ENCODE assay signal across 32 cellular contexts in the genomic region with DNA sequence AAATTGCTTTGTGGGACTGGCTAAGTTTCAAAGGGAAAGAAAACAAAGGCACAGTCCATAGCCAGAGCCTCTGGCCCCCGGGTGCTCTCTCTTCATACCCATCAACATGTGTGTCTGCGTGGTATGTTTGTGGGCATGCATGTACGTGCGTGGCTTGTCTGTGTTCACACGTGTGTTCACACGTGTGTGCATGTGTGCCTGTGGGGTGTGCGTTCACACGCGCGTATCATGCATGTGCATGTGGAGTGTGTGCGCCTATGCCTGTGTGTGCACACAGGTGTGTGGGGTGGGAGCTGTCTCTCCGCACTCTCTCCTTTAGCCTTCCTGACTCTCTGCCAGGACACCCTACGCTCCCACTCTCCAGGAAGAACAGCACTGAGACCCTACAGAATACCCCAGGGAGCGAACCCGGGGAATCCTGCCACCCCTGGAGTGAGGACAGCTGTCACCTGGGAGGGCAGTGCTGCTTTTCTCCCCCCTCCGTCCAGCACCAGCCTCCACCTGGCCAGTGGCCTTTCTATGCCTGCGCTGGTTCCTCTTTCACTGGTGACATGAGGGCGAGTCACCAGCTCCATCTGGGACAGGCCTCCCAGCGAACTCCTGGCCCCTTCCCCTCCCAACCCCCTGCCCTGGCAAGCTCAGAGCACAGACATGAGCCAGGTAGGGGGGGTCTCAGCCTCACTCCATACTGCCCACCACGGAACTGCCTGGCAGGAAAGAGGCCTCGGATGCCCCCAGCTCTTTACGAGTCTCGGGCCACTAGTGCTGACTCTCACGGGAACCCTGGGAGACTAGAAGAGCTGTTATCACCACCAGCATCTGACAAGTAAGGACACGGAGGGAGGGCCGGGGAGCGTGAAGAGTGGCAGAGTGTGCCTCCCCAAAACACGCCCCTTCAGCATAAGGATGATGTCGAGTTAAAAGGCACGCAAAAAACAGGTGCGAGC. TPM values are rescaled to one million over a fixed set of nuclear protein-coding genes. Genes with fewer than 3 reads are reported as not detected.
DNase-seq lines count a peak whose midpoint lies in the region; ATAC-seq, FAIRE-seq and TF ChIP-seq lines count a peak whose summit lies in the region.
"Had no signal": no experiment of that assay in that cellular context is flagged by ENCODE, and none has a peak within 500 bp of the region (broad histone marks: within the 10 kb centered on the region; RNA-seq: fewer than 3 reads in every experiment).

No MANE protein-coding gene starts in this region.

- 70 to 81% (median 75%) methylated on average over 28 to 31 of the region's 31 CpGs for WGBS in spleen, 5 donors

- ATAC-seq in left ventricle myocardium superior, result no peak
- no peak for ATAC-seq in left cardiac atrium
- ATAC-seq in RWPE2 (ENCODE audit: low read depth), result no peak
- ATAC-seq: A549; gastroesophageal sphincter; GM23338; right lobe of liver; stimulated activated naive B cell treated with anti-CD40 and anti-IgM and Interleukin-4, amounts not matched to agents 10 μg/mL and 1 μg/mL and 100 μg/mL, for 72 hours had no signal

- H3K4me3 ChIP-seq in RWPE2 (ENCODE audit: severe bottlenecking) (no peak overlapping the region), kidney (ENCODE audit: low read length in 2 of 2) (no peak overlapping the region), spleen (no peak overlapping the region), colonic mucosa (no peak overlapping the region)
- H3K4me3 ChIP-seq: A549, ascending aorta, dorsolateral prefrontal cortex, gastroesophageal sphincter, GM23338, Peyer's patch, right lobe of liver, upper lobe of left lung had no signal

- H3K4me1 ChIP-seq in RWPE2 (ENCODE audit: insufficient read depth, poor library complexity, severe bottlenecking) (no peaks in the 10 kb centered on the region), kidney (ENCODE audit: control insufficient read depth in 1 of 2, insufficient read depth in 1 of 2, low read depth in 1 of 2, low read length in 2 of 2) (peaks cover 0 to 4% of the 10 kb centered on the region in 2 donors), spleen (peaks cover 0 to 63% (median 6%) of the 10 kb centered on the region in 6 donors), colonic mucosa (no peaks in the 10 kb centered on the region)
- H3K4me1 ChIP-seq: ascending aorta, gastroesophageal sphincter, Peyer's patch, right lobe of liver had no signal

- DNase-seq in left ventricle myocardium superior (peak; percentile 13), left cardiac atrium (no peak), RWPE2 (ENCODE audit: low spot score) (peak; percentile 33), kidney (peak; percentile 57), spleen (peak; percentile 62), NCI-H1417 (lab: John Stamatoyannopoulos, UW) (no peak), colonic mucosa (no peak), T-helper 9 cell (no peak)
- DNase-seq: activated CD4-positive, alpha-beta T cell treated with anti-CD3 and anti-CD28 coated beads for 4 hours; activated effector memory CD4-positive, alpha-beta T cell treated with Interleukin-2 at 50 U/mL for 16 hours; activated naive CD8-positive, alpha-beta T cell treated with anti-CD3 and anti-CD28 coated beads for 36 hours; activated T-cell treated with anti-CD3 and anti-CD28 coated beads for 4 hours; caudate nucleus; DMS53; dorsolateral prefrontal cortex; NCI-H1048; NCI-H187 treated with DMSO at 0.1 percent for 48 hours; NCI-H2171 treated with DMSO at 0.1 percent for 48 hours; NCI-H524 treated with DMSO at 0.1 percent for 48 hours; nephron progenitor cell; Peyer's patch; stimulated activated CD4-positive, alpha-beta T cell treated with anti-CD3 and anti-CD28 coated beads, Interleukin-4, amount 100 ng/mL, for 4 hours; stimulated activated naive B cell treated with anti-CD40 and anti-IgM and Interleukin-4, amounts not matched to agents 10 μg/mL and 1 μg/mL and 100 μg/mL, for 72 hours had no signal

- intact Hi-C loops in left ventricle myocardium superior (cut with micrococcal nuclease), result no loop called here
- intact Hi-C loops in left cardiac atrium (cut with DNase I), result no loop called here
- intact Hi-C loops in kidney (cut with DNase I), result no loop called here
- intact Hi-C loops in spleen (cut with DNase I; ENCODE audit: low total_unique reads), result no loop called here
- intact Hi-C loops in colonic mucosa (cut with DNase I), result no loop called here

- H3K27ac ChIP-seq in RWPE2 (ENCODE audit: poor library complexity, severe bottlenecking) (no peak overlapping the region), kidney (ENCODE audit: low read depth in 2 of 2, low read length in 2 of 2) (no peak overlapping the region), spleen (peak overlapping the region in 3 of 8 donors; percentile 3 to 76 (median 5)), colonic mucosa (no peak overlapping the region)
- H3K27ac ChIP-seq: ascending aorta, dorsolateral prefrontal cortex, gastroesophageal sphincter, Peyer's patch, right lobe of liver, upper lobe of left lung had no signal

- FAIRE-seq in kidney (lab: Jason Lieb, UNC), result no peak
- FAIRE-seq: A549, G401.6 had no signal

- H3K9ac ChIP-seq in kidney (ENCODE audit: low read length in 2 of 2) (no peak overlapping the region), colonic mucosa (ENCODE audit: low read depth in 2 of 2, low read length in 2 of 2) (no peak overlapping the region)

- H3K36me3 ChIP-seq in RWPE2 (ENCODE audit: low read depth) (no peaks in the 10 kb centered on the region), kidney (ENCODE audit: control insufficient read depth in 1 of 2, insufficient read depth in 2 of 2, low read length in 2 of 2) (no peaks in the 10 kb centered on the region), spleen (peaks cover 0 to 7% (median 0%) of the 10 kb centered on the region in 6 donors), colonic mucosa (no peaks in the 10 kb centered on the region)
- H3K36me3 ChIP-seq: ascending aorta, gastroesophageal sphincter, Peyer's patch, right lobe of liver, upper lobe of left lung had no signal

- H3K9me3 ChIP-seq in RWPE2 (ENCODE audit: severe bottlenecking) (no peaks in the 10 kb centered on the region), kidney (ENCODE audit: control insufficient read depth in 1 of 2, low read length in 2 of 2) (no peaks in the 10 kb centered on the region), spleen (peaks cover 0 to 8% (median 0%) of the 10 kb centered on the region in 8 donors), colonic mucosa (no peaks in the 10 kb centered on the region)
- H3K9me3 ChIP-seq: A549, ascending aorta, gastroesophageal sphincter, Peyer's patch, right lobe of liver, upper lobe of left lung had no signal

- H3K27me3 ChIP-seq in RWPE2 (ENCODE audit: insufficient read depth, poor library complexity, severe bottlenecking) (no peaks in the 10 kb centered on the region), spleen (replicated peaks in 1 of 7) (peaks cover 0 to 9% (median 0%) of the 10 kb centered on the region in 7 donors), colonic mucosa (no peaks in the 10 kb centered on the region)
- H3K27me3 ChIP-seq: ascending aorta, Peyer's patch, right lobe of liver, upper lobe of left lung had no signal

- no peak for TF ChIP-seq CTCF in RWPE2 (IDR thresholded peaks at IDR 0.05; ENCODE audit: poor library complexity, severe bottlenecking)
- TF ChIP-seq CTCF in kidney (IDR thresholded peaks at IDR 0.05; ENCODE audit: borderline replicate concordance, extremely low read depth, insufficient read depth), result no peak
- no peak for TF ChIP-seq CTCF in spleen (IDR thresholded peaks at IDR 0.05 in 8 of 11, conservative IDR thresholded peaks at IDR 0.05 in 3 of 11)
- no peak for TF ChIP-seq CTCF in colonic mucosa (IDR thresholded peaks at IDR 0.05)

- no peak for TF ChIP-seq POLR2A in spleen (IDR thresholded peaks at IDR 0.05)

RNA-seq across cellular contexts. Expression of gene WDR86, which starts 16.5 kb away (rescaled TPM):
- total RNA-seq in left ventricle myocardium superior, result 0.37 TPM
- under 1 TPM; 0.71 to 0.84 TPM for total RNA-seq in left cardiac atrium
- 5.9 TPM for total RNA-seq in kidney
- polyA plus RNA-seq in kidney (ENCODE audit: insufficient read depth, low read depth, low replicate concordance), result 1.8 TPM
- 10 to 100 TPM; 15.4 to 71.9 (median 58.1) TPM for total RNA-seq in spleen
- polyA plus RNA-seq in spleen, result 10 to 100 TPM in 1 of 3 donors, 1 to 10 TPM in 2; 2.8 to 29.5 (median 8.6) TPM
- 1 to 10 TPM in 1 of 2 donors, not detected in 1; 1.2 TPM for total RNA-seq in colonic mucosa
- total RNA-seq: activated naive CD8-positive, alpha-beta T cell treated with anti-CD3 and anti-CD28 coated beads for 36 hours; SK-MEL-5; T-helper 1 cell treated with Interleukin-12 subunit alpha and Interleukin-12 subunit beta and Interleukin-4 antibody, amounts not matched to agents 30 ng/mL and 1 ng/mL, for 36 hours had no signal

RNA-seq across cellular contexts. Expression of gene CRYGN, which starts 46.6 kb away (rescaled TPM):
- total RNA-seq in left ventricle myocardium superior, result not detected
- total RNA-seq in left cardiac atrium, result under 1 TPM; 0.24 to 0.53 TPM
- 0.22 TPM for total RNA-seq in kidney
- not detected for polyA plus RNA-seq in kidney (ENCODE audit: insufficient read depth, low read depth, low replicate concordance)
- total RNA-seq in spleen, result 1 to 10 TPM in 3 of 7 donors, under 1 TPM in 3, not detected in 1; 0.17 to 2.5 (median 0.92) TPM
- under 1 TPM; 0.27 to 0.72 (median 0.32) TPM for polyA plus RNA-seq in spleen
- total RNA-seq in colonic mucosa, result not detected
- total RNA-seq: ascending aorta; Peyer's patch; right lobe of liver; SK-MEL-5; T-helper 1 cell treated with Interleukin-12 subunit alpha and Interleukin-12 subunit beta and Interleukin-4 antibody, amounts not matched to agents 30 ng/mL and 1 ng/mL, for 36 hours had no signal
- polyA plus RNA-seq: A549 had no signal

RNA-seq across cellular contexts. Expression of gene NUB1, which starts 51.7 kb away (rescaled TPM):
- 36.5 TPM for total RNA-seq in left ventricle myocardium superior
- 10 to 100 TPM; 30.6 to 37.3 TPM for total RNA-seq in left cardiac atrium
- total RNA-seq in kidney, result 51.8 TPM
- 32.7 TPM for polyA plus RNA-seq in kidney (ENCODE audit: insufficient read depth, low read depth, low replicate concordance)
- total RNA-seq in spleen, result 10 to 100 TPM; 60.2 to 80.9 (median 70.2) TPM
- polyA plus RNA-seq in spleen, result 10 to 100 TPM; 25.2 to 48.2 (median 26.1) TPM
- total RNA-seq in colonic mucosa, result 10 to 100 TPM; 42.3 to 55.2 TPM

Comparison
In these comparisons a context has a peak if more than half of its experiments do, and no peak if none do; other contexts are left out.
1. DNase-seq: peak in left ventricle myocardium superior (single experiment), RWPE2 (single experiment), kidney (single experiment) and spleen (single experiment); none in left cardiac atrium (single experiment), NCI-H1417 (0 of 3), colonic mucosa (single experiment) and T-helper 9 cell (single experiment).